Comparison of ENCODE assay signal across 19 cellular contexts in genomic region chr22:24066260-24066659, GRCh38. TPM values are rescaled to one million over a fixed set of nuclear protein-coding genes. Genes with fewer than 3 reads are reported as not detected.
DNase-seq lines count a peak whose midpoint lies in the region; ATAC-seq and TF ChIP-seq lines count a peak whose summit lies in the region.
"Had no signal": no experiment of that assay in that cellular context is flagged by ENCODE, and none has a peak within 500 bp of the region (broad histone marks: within the 10 kb centered on the region; RNA-seq: fewer than 3 reads in every experiment).

No MANE protein-coding gene starts in this region.

- H3K27ac ChIP-seq in BLaER1: no peak overlapping the region
- H3K27ac ChIP-seq in PC-3 (ENCODE audit: low read length): no peak overlapping the region
- H3K27ac ChIP-seq in heart right ventricle: peak overlapping the region in 7 of 10 donors; percentile 6 to 72 (median 51)
- H3K27ac ChIP-seq in psoas muscle: no peak overlapping the region
- no peak overlapping the region for H3K27ac ChIP-seq in testis
- H3K27ac ChIP-seq: PC-9, SK-N-MC, upper lobe of left lung had no signal

- H3K4me1 ChIP-seq in BLaER1 (peaks cover 84% of the 10 kb centered on the region), PC-3 (ENCODE audit: insufficient read depth, low read length) (no peaks in the 10 kb centered on the region), heart right ventricle (peaks cover 0 to 44% (median 12%) of the 10 kb centered on the region in 9 donors), psoas muscle (no peaks in the 10 kb centered on the region), testis (peaks cover 10% of the 10 kb centered on the region)
- H3K4me1 ChIP-seq: Caco-2 had no signal

- DNase-seq in PC-3 (no peak), heart right ventricle (peak in 1 of 2 donors; percentile 58), psoas muscle (no peak), testis (no peak), NCI-H1092 (lab: John Stamatoyannopoulos, UW) (no peak)
- DNase-seq: activated naive CD8-positive, alpha-beta T cell treated with anti-CD3 and anti-CD28 coated beads for 36 hours; Caco-2; natural killer cell; PC-9; stimulated activated naive CD4-positive, alpha-beta T cell treated with Interleukin-2 at 50 U/mL for 16 hours; T1000; upper lobe of left lung had no signal

- H3K36me3 ChIP-seq in BLaER1: peaks cover 62% of the 10 kb centered on the region
- H3K36me3 ChIP-seq in PC-3 (ENCODE audit: low read depth, low read length): peaks cover 19% of the 10 kb centered on the region
- peaks cover 0 to 89% (median 47%) of the 10 kb centered on the region in 9 donors for H3K36me3 ChIP-seq in heart right ventricle
- peaks cover 3 to 71% of the 10 kb centered on the region in 2 donors for H3K36me3 ChIP-seq in psoas muscle (ENCODE audit: insufficient read depth in 1 of 2, low read depth in 1 of 2)
- H3K36me3 ChIP-seq in testis (ENCODE audit: low read depth, missing control alignments): no peaks in the 10 kb centered on the region

- no peak overlapping the region for H2AFZ ChIP-seq in PC-3 (ENCODE audit: low read length)
- H2AFZ ChIP-seq: PC-9 had no signal

- H3K4me2 ChIP-seq in BLaER1 (peak overlapping the region; percentile 87), PC-3 (ENCODE audit: low read length) (no peak overlapping the region)
- H3K4me2 ChIP-seq: PC-9 had no signal

- H3K79me2 ChIP-seq in PC-3 (ENCODE audit: low read length): no peaks in the 10 kb centered on the region

- CTCF ChIA-PET in PC-3 (lab: Charles Lee): no interaction called here

- H4K20me1 ChIP-seq in BLaER1 (peaks cover 45% of the 10 kb centered on the region), PC-3 (ENCODE audit: low read length) (no peaks in the 10 kb centered on the region)

- ATAC-seq in PC-3 (peak; percentile 42), heart right ventricle (peak; percentile 78 to 96 (median 91)), psoas muscle (peak; percentile 46 to 71 (median 66)), GM18873 (IDR thresholded peaks at IDR 0.05; ENCODE audit: low FRiP score, unreplicated experiment) (no peak), GM21576 (IDR thresholded peaks at IDR 0.05; ENCODE audit: unreplicated experiment) (no peak)
- ATAC-seq: activated CD4-positive, CD25-positive, alpha-beta regulatory T cell treated with anti-CD3 and anti-CD28 coated beads, Interleukin-2, amount 50 U/mL, for 24 hours; body of pancreas; HCT116; natural killer cell had no signal

- H3K9ac ChIP-seq in BLaER1 (no peak overlapping the region), PC-3 (ENCODE audit: low read length) (no peak overlapping the region)

- TF ChIP-seq CTCF in PC-3 (conservative IDR thresholded peaks at IDR 0.05; ENCODE audit: low read depth, low read length) (no peak), heart right ventricle (IDR thresholded peaks at IDR 0.05) (no peak), psoas muscle (IDR thresholded peaks at IDR 0.05) (no peak), testis (IDR thresholded peaks at IDR 0.05) (no peak)

- no peak for TF ChIP-seq POLR2A in testis (IDR thresholded peaks at IDR 0.05)

- 57 to 68% methylated on average over 4 of the region's 4 CpGs for WGBS in heart right ventricle, 2 donors
- 87 to 95% (median 93%) methylated on average over 4 of the region's 4 CpGs for WGBS in psoas muscle, 3 donors
- 74 to 91% methylated on average over 4 of the region's 4 CpGs for WGBS in testis, 2 donors

- POLR2A ChIA-PET in PC-3 (lab: Charles Lee; ENCODE audit: unreplicated experiment): no interaction called here

- H3K9me3 ChIP-seq in BLaER1 (peaks cover 6% of the 10 kb centered on the region), PC-3 (ENCODE audit: low read length) (no peaks in the 10 kb centered on the region), heart right ventricle (no peaks in the 10 kb centered on the region), psoas muscle (no peaks in the 10 kb centered on the region), testis (no peaks in the 10 kb centered on the region)
- H3K9me3 ChIP-seq: body of pancreas, Caco-2, upper lobe of left lung had no signal

- no peaks in the 10 kb centered on the region for H3K27me3 ChIP-seq in BLaER1
- H3K27me3 ChIP-seq in PC-3 (ENCODE audit: low read length): no peaks in the 10 kb centered on the region
- H3K27me3 ChIP-seq in heart right ventricle: no peaks in the 10 kb centered on the region
- no peaks in the 10 kb centered on the region for H3K27me3 ChIP-seq in psoas muscle (ENCODE audit: insufficient read depth in 3 of 3, low read length in 2 of 3)
- H3K27me3 ChIP-seq in testis: no peaks in the 10 kb centered on the region
- H3K27me3 ChIP-seq: body of pancreas, upper lobe of left lung had no signal

- BruUV-seq in PC-3 (replicated peaks; lab: Mats Ljungman, UMichigan): no TSS peak

- H3K9me2 ChIP-seq in PC-3 (replicated peaks; ENCODE audit: low read length): no peaks in the 10 kb centered on the region

- no peaks in the 10 kb centered on the region for H3F3A ChIP-seq in PC-3 (ENCODE audit: low read length, unreplicated experiment)

- intact Hi-C loops in PC-3 (cut with micrococcal nuclease) (no loop called here), heart right ventricle (cut with DNase I) (no loop called here), psoas muscle (cut with DNase I) (no loop called here), testis (cut with DNase I; ENCODE audit: low total_unique reads) (no loop called here)

- H3K4me3 ChIP-seq in BLaER1: no peak overlapping the region
- no peak overlapping the region for H3K4me3 ChIP-seq in PC-3 (ENCODE audit: low read length)
- no peak overlapping the region for H3K4me3 ChIP-seq in heart right ventricle
- H3K4me3 ChIP-seq in psoas muscle: no peak overlapping the region
- no peak overlapping the region for H3K4me3 ChIP-seq in testis
- H3K4me3 ChIP-seq: body of pancreas, PC-9, SK-N-MC, upper lobe of left lung had no signal

RNA-seq across cellular contexts. Expression of gene CABIN1, which starts 55.2 kb away (rescaled TPM):
- total RNA-seq in PC-3 (2014; rRNA removed): 37.3 and 41.1 TPM in 2 replicates
- total RNA-seq in heart right ventricle: 10 to 100 TPM; 26.8 to 49.6 (median 34.1) TPM
- polyA plus RNA-seq in heart right ventricle: 10 to 100 TPM; 17.5 to 48.9 TPM
- total RNA-seq in psoas muscle: 10 to 100 TPM; 14.9 to 23.8 (median 21.1) TPM
- 10 to 100 TPM; 10.5 to 14.1 (median 14.0) TPM for polyA plus RNA-seq in psoas muscle
- total RNA-seq in testis: 100 to 1,000 TPM in 1 of 2 donors, 10 to 100 TPM in 1; 95.8 to 136 TPM
- polyA plus RNA-seq in testis (ENCODE audit: insufficient read depth, low read depth, low replicate concordance): 67.1 TPM

Comparison
In these comparisons a context has a peak if more than half of its experiments do, and no peak if none do; other contexts are left out.
1. H3K27ac ChIP-seq: peak in heart right ventricle (7 of 10); none in BLaER1 (single experiment), PC-3 (single experiment), psoas muscle (single experiment) and testis (0 of 2).
2. ATAC-seq: peak in PC-3 (single experiment), heart right ventricle (8 of 8) and psoas muscle (4 of 4); none in GM18873 (single experiment) and GM21576 (single experiment).